Comparison of ENCODE assay signal across 1 cellular context in the genomic region with DNA sequence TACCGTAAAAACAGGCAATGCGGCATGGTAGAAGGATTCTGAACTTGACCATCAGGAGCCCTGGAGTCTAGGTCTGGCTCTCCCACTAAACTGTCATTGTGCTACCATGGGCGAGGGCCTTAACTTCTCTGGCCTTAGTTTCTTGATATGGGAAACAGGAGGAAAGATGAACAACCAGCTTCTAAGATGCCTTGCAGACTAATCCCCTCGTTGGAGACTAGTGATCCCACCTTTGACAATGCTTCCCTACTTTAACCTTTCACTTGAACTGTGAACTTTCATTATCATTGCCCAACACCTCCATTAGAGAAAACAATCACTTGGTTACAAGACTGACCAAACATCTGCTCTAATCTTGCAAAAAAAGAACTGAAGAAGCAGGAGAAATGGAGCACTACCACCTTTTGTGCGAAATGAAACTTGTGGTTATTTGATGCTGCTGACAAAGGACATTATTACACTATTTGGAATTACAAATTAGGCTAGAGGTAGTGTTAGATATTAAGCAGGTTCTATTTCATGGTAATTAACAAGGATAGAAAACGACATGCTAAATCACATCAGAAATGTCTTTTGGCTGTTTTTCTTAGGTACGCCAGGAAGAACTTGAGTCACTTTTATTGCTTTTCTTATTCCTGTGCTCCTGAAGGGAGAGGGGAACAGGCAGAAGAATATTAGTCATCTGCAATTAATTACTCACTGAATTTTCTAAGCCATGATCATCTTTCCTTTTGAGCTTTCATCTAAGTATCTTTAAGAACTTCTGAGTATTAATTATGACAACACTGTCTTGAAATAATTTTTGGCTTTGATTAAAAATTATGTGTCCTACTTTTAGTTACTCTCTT.
TF ChIP-seq lines count a peak whose summit lies in the region.

No MANE protein-coding gene starts in this region.

TF ChIP-seq in GM23338, 12 proteins besides CTCF, POLR2A, EP300 and RAD21 (continued from another document):
- TF ChIP-seq, protein P1, sequence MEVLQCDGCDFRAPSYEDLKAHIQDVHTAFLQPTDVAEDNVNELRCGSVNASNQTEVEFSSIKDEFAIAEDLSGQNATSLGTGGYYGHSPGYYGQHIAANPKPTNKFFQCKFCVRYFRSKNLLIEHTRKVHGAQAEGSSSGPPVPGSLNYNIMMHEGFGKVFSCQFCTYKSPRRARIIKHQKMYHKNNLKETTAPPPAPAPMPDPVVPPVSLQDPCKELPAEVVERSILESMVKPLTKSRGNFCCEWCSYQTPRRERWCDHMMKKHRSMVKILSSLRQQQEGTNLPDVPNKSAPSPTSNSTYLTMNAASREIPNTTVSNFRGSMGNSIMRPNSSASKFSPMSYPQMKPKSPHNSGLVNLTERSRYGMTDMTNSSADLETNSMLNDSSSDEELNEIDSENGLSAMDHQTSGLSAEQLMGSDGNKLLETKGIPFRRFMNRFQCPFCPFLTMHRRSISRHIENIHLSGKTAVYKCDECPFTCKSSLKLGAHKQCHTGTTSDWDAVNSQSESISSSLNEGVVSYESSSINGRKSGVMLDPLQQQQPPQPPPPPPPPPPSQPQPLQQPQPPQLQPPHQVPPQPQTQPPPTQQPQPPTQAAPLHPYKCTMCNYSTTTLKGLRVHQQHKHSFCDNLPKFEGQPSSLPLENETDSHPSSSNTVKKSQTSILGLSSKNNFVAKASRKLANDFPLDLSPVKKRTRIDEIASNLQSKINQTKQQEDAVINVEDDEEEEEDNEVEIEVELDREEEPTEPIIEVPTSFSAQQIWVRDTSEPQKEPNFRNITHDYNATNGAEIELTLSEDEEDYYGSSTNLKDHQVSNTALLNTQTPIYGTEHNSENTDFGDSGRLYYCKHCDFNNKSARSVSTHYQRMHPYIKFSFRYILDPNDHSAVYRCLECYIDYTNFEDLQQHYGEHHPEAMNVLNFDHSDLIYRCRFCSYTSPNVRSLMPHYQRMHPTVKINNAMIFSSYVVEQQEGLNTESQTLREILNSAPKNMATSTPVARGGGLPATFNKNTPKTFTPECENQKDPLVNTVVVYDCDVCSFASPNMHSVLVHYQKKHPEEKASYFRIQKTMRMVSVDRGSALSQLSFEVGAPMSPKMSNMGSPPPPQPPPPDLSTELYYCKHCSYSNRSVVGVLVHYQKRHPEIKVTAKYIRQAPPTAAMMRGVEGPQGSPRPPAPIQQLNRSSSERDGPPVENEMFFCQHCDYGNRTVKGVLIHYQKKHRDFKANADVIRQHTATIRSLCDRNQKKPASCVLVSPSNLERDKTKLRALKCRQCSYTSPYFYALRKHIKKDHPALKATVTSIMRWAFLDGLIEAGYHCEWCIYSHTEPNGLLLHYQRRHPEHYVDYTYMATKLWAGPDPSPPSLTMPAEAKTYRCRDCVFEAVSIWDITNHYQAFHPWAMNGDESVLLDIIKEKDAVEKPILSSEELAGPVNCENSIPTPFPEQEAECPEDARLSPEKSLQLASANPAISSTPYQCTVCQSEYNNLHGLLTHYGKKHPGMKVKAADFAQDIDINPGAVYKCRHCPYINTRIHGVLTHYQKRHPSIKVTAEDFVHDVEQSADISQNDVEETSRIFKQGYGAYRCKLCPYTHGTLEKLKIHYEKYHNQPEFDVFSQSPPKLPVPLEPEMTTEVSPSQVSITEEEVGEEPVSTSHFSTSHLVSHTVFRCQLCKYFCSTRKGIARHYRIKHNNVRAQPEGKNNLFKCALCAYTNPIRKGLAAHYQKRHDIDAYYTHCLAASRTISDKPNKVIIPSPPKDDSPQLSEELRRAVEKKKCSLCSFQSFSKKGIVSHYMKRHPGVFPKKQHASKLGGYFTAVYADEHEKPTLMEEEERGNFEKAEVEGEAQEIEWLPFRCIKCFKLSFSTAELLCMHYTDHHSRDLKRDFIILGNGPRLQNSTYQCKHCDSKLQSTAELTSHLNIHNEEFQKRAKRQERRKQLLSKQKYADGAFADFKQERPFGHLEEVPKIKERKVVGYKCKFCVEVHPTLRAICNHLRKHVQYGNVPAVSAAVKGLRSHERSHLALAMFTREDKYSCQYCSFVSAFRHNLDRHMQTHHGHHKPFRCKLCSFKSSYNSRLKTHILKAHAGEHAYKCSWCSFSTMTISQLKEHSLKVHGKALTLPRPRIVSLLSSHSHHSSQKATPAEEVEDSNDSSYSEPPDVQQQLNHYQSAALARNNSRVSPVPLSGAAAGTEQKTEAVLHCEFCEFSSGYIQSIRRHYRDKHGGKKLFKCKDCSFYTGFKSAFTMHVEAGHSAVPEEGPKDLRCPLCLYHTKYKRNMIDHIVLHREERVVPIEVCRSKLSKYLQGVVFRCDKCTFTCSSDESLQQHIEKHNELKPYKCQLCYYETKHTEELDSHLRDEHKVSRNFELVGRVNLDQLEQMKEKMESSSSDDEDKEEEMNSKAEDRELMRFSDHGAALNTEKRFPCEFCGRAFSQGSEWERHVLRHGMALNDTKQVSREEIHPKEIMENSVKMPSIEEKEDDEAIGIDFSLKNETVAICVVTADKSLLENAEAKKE (CRISPR knock-in tag; IDR thresholded peaks at IDR 0.05), result no peak
- TF ChIP-seq EZH2 (IDR thresholded peaks at IDR 0.05; ENCODE audit: low read depth, unreplicated experiment), result no peak
- no peak for TF ChIP-seq EZH2phosphoT487 (IDR thresholded peaks at IDR 0.05; ENCODE audit: unreplicated experiment)
- no peak for TF ChIP-seq POLR2AphosphoS5 (IDR thresholded peaks at IDR 0.05; ENCODE audit: low read depth)
- no peak for TF ChIP-seq STAT1 (IDR thresholded peaks at IDR 0.05; ENCODE audit: unreplicated experiment)
- TF ChIP-seq NANOG (IDR thresholded peaks at IDR 0.05; ENCODE audit: borderline replicate concordance), result no peak
- TF ChIP-seq JUNB (IDR thresholded peaks at IDR 0.05; ENCODE audit: unreplicated experiment), result no peak
- TF ChIP-seq, protein P2, sequence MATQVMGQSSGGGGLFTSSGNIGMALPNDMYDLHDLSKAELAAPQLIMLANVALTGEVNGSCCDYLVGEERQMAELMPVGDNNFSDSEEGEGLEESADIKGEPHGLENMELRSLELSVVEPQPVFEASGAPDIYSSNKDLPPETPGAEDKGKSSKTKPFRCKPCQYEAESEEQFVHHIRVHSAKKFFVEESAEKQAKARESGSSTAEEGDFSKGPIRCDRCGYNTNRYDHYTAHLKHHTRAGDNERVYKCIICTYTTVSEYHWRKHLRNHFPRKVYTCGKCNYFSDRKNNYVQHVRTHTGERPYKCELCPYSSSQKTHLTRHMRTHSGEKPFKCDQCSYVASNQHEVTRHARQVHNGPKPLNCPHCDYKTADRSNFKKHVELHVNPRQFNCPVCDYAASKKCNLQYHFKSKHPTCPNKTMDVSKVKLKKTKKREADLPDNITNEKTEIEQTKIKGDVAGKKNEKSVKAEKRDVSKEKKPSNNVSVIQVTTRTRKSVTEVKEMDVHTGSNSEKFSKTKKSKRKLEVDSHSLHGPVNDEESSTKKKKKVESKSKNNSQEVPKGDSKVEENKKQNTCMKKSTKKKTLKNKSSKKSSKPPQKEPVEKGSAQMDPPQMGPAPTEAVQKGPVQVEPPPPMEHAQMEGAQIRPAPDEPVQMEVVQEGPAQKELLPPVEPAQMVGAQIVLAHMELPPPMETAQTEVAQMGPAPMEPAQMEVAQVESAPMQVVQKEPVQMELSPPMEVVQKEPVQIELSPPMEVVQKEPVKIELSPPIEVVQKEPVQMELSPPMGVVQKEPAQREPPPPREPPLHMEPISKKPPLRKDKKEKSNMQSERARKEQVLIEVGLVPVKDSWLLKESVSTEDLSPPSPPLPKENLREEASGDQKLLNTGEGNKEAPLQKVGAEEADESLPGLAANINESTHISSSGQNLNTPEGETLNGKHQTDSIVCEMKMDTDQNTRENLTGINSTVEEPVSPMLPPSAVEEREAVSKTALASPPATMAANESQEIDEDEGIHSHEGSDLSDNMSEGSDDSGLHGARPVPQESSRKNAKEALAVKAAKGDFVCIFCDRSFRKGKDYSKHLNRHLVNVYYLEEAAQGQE (IDR thresholded peaks at IDR 0.05; ENCODE audit: unreplicated experiment), result no peak
- TF ChIP-seq ZNF114 (CRISPR knock-in tag; IDR thresholded peaks at IDR 0.05), result no peak
- TF ChIP-seq, protein P3, sequence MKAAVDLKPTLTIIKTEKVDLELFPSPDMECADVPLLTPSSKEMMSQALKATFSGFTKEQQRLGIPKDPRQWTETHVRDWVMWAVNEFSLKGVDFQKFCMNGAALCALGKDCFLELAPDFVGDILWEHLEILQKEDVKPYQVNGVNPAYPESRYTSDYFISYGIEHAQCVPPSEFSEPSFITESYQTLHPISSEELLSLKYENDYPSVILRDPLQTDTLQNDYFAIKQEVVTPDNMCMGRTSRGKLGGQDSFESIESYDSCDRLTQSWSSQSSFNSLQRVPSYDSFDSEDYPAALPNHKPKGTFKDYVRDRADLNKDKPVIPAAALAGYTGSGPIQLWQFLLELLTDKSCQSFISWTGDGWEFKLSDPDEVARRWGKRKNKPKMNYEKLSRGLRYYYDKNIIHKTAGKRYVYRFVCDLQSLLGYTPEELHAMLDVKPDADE (IDR thresholded peaks at IDR 0.05), result no peak
- TF ChIP-seq CREB1 (CRISPR knock-in tag; IDR thresholded peaks at IDR 0.05; ENCODE audit: low read depth), result no peak
